ENCODE assay signal across 8 cellular contexts in the genomic region with DNA sequence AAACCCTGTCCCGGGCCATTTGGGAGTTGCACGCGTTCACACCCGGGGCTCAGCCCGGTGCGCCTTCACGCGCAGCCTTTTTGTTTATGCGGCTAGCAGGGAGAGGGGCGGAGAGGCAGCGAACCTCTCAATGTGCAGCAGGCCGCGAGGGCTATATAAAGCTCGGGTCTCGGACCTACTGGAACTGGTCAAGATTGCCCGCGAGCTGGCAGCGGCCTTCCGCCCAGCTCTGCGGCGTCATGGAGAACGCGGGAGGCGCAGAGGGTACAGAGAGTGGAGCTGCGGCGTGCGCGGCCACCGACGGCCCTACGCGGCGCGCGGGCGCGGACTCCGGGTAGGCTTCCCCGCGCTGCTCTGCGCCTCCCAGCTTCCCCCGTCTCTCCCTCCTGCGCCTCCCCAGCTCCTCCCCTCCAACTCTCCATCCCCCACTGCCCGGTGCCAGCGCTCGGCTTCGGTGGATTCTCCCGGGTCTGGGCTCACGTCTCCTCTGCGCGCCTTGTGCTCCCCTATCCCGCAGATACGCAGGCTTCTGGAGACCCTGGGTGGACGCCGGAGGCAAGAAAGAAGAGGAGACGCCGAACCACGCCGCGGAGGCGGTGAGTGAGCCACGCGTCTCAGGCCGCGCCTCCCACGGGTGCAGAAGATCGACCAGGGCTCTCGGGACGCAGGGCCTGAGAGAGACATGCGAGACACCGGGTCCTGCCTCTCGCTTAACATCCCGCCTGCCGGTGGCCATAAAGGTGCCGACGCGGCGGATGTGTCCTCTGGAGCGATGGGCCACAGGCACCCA. TPM values are rescaled to one million over a fixed set of nuclear protein-coding genes. Genes with fewer than 3 reads are reported as not detected.
DNase-seq lines count a peak whose midpoint lies in the region; ATAC-seq lines count a peak whose summit lies in the region.

A gene with protein sequence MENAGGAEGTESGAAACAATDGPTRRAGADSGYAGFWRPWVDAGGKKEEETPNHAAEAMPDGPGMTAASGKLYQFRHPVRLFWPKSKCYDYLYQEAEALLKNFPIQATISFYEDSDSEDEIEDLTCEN (plus strand): TSS at position 183 of the 790 bp plus-strand sequence. CDS start 57 bp downstream, at position 240.

- peak within 1 kb of the TSS; percentile 58 for H2BK15ac ChIP-seq in neuronal stem cell (ENCODE audit: low read length)

- no peak within 1 kb of the TSS for H2BK5ac ChIP-seq in neuronal stem cell (ENCODE audit: low read length)

- peak within 1 kb of the TSS; percentile 55 for H3K23ac ChIP-seq in neuronal stem cell (ENCODE audit: low read depth, low read length, poor library complexity)

- H4K8ac ChIP-seq in neuronal stem cell (ENCODE audit: low read depth, low read length): no peak within 1 kb of the TSS

- peak within 1 kb of the TSS; percentile 59 for H3K18ac ChIP-seq in neuronal stem cell (ENCODE audit: low read length)

- H3K4ac ChIP-seq in neuronal stem cell (ENCODE audit: low read length): no peak within 1 kb of the TSS

- no peaks in the 10 kb centered on the region for H3K9me3 ChIP-seq in neuronal stem cell (replicated peaks in 1 of 2; ENCODE audit: control insufficient read depth in 2 of 2, insufficient read depth in 1 of 2, low read depth in 1 of 2, low read length in 2 of 2)

- no CpG with 5 or more reads among the region's 79 CpGs for WGBS in neuronal stem cell (ENCODE audit: extremely low coverage in 2 of 2, insufficient read length in 2 of 2, insufficient replicate concordance in 1 of 2), 2 donors

- H3K4me3 ChIP-seq in neuronal stem cell (ENCODE audit: low read length in 2 of 2): peak within 1 kb of the TSS; percentile 47 to 80

- peak; percentile 44 for DNase-seq in AG20443 (ENCODE audit: low spot score)
- peak; percentile 37 for DNase-seq in NCI-H1694 treated with DMSO at 0.1 percent for 48 hours (lab: John Stamatoyannopoulos, UW)
- peak; percentile 10 for DNase-seq in activated naive CD4-positive, alpha-beta T cell treated with anti-CD3 and anti-CD28 coated beads, Interleukin-2, amount 50 U/mL, for 16 hours
- peak; percentile 74 for DNase-seq in globus pallidus (ENCODE audit: low spot score)
- DNase-seq in neuronal stem cell (ENCODE audit: low spot score): peak; percentile 45

- H3K27me3 ChIP-seq in neuronal stem cell (ENCODE audit: control insufficient read depth in 3 of 3, insufficient read depth in 3 of 3, low read depth in 1 of 3, low read length in 3 of 3): peaks cover 6 to 77% (median 31%) of the 10 kb centered on the region in 3 experiments

- peak within 1 kb of the TSS; percentile 71 for H3K14ac ChIP-seq in neuronal stem cell (ENCODE audit: low read length)

- H4K91ac ChIP-seq in neuronal stem cell (ENCODE audit: low read depth, low read length, poor library complexity): no peak within 1 kb of the TSS

- ATAC-seq in GM19023 (IDR thresholded peaks at IDR 0.05; ENCODE audit: unreplicated experiment) (peak; percentile 68), GM21576 (IDR thresholded peaks at IDR 0.05; ENCODE audit: unreplicated experiment) (no peak), GM18873 (IDR thresholded peaks at IDR 0.05; ENCODE audit: low FRiP score, unreplicated experiment) (no peak)

- no peak within 1 kb of the TSS for H2BK120ac ChIP-seq in neuronal stem cell (ENCODE audit: low read depth, low read length)

- peak within 1 kb of the TSS; percentile 70 for H3K9ac ChIP-seq in neuronal stem cell (ENCODE audit: low read depth, low read length, poor library complexity)

- H3K36me3 ChIP-seq in neuronal stem cell (replicated peaks in 1 of 2; ENCODE audit: control insufficient read depth in 2 of 2, insufficient read depth in 2 of 2, low read length in 2 of 2): no peaks in the 10 kb centered on the region

- H3K4me2 ChIP-seq in neuronal stem cell (ENCODE audit: insufficient read depth, low read length, poor library complexity, severe bottlenecking): peak within 1 kb of the TSS; percentile 96

- H3K27ac ChIP-seq in neuronal stem cell (replicated peaks; ENCODE audit: low read length): no peak within 1 kb of the TSS

- peak within 1 kb of the TSS; percentile 96 for H2AFZ ChIP-seq in neuronal stem cell (ENCODE audit: low read length)

- peaks cover 5% of the 10 kb centered on the region in 2 donors for H3K4me1 ChIP-seq in neuronal stem cell (ENCODE audit: control insufficient read depth in 2 of 2, insufficient read depth in 1 of 2, low read depth in 1 of 2, low read length in 2 of 2)

- H2BK12ac ChIP-seq in neuronal stem cell (ENCODE audit: low read length): no peak within 1 kb of the TSS

- no peaks in the 10 kb centered on the region for H3K79me1 ChIP-seq in neuronal stem cell (ENCODE audit: low read depth, low read length)

- H2AK5ac ChIP-seq in neuronal stem cell (ENCODE audit: low read depth, low read length): peak within 1 kb of the TSS; percentile 46

RNA-seq across cellular contexts. Expression of the gene that starts here (rescaled TPM):
- 0.43 TPM for polyA plus RNA-seq in neuronal stem cell (2013, experiment 1 of 2)
- 0.37 TPM for polyA plus RNA-seq in neuronal stem cell (2013, experiment 2 of 2)

Comparison
In these comparisons a context has a peak if more than half of its experiments do, and no peak if none do; other contexts are left out.
1. DNase-seq: peak in every context shown above with its lines; median percentile 74 in globus pallidus; 45 in neuronal stem cell; 44 in AG20443; 37 in NCI-H1694 treated with DMSO at 0.1 percent for 48 hours; 10 in activated naive CD4-positive, alpha-beta T cell treated with anti-CD3 and anti-CD28 coated beads, Interleukin-2, amount 50 U/mL, for 16 hours.